In genomic region chr9:36400332-36401178, GRCh38 we compare ENCODE assay signal across 1 cellular context.
TF ChIP-seq lines count a peak whose summit lies in the region.

No MANE protein-coding gene starts in this region.

TF ChIP-seq in HCT116, 20 proteins besides CTCF, POLR2A, EP300 and RAD21 (continued from another document):
- 0 out of 2 replicates have a peak, but pooled peaks have one; percentile 19 for TF ChIP-seq SP1 (IDR thresholded peaks at IDR 0.05; ENCODE audit: low read depth)
- no peak for TF ChIP-seq ELF1 (IDR thresholded peaks at IDR 0.05; ENCODE audit: borderline replicate concordance, low read depth)
- no peak for TF ChIP-seq CEBPB (IDR thresholded peaks at IDR 0.05; ENCODE audit: low read depth)
- no peak for TF ChIP-seq EZH2 (IDR thresholded peaks at IDR 0.05)
- peak; percentile 61; the same call in 1 of the 2 replicates for TF ChIP-seq SIN3A (IDR thresholded peaks at IDR 0.05; ENCODE audit: low read depth)
- TF ChIP-seq MAX (IDR thresholded peaks at IDR 0.05) = peak; percentile 85
- no peak for TF ChIP-seq YY1 (IDR thresholded peaks at IDR 0.05; ENCODE audit: extremely low read depth, insufficient replicate concordance, low read depth, low read length)
- TF ChIP-seq, protein P1, sequence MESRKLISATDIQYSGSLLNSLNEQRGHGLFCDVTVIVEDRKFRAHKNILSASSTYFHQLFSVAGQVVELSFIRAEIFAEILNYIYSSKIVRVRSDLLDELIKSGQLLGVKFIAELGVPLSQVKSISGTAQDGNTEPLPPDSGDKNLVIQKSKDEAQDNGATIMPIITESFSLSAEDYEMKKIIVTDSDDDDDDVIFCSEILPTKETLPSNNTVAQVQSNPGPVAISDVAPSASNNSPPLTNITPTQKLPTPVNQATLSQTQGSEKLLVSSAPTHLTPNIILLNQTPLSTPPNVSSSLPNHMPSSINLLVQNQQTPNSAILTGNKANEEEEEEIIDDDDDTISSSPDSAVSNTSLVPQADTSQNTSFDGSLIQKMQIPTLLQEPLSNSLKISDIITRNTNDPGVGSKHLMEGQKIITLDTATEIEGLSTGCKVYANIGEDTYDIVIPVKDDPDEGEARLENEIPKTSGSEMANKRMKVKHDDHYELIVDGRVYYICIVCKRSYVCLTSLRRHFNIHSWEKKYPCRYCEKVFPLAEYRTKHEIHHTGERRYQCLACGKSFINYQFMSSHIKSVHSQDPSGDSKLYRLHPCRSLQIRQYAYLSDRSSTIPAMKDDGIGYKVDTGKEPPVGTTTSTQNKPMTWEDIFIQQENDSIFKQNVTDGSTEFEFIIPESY (IDR thresholded peaks at IDR 0.05; ENCODE audit: extremely low read depth, insufficient replicate concordance, low read length) = no peak
TF ChIP-seq in HCT116: peak in this region for 7.
